ENCODE assay signal across 8 cellular contexts in the genomic region with DNA sequence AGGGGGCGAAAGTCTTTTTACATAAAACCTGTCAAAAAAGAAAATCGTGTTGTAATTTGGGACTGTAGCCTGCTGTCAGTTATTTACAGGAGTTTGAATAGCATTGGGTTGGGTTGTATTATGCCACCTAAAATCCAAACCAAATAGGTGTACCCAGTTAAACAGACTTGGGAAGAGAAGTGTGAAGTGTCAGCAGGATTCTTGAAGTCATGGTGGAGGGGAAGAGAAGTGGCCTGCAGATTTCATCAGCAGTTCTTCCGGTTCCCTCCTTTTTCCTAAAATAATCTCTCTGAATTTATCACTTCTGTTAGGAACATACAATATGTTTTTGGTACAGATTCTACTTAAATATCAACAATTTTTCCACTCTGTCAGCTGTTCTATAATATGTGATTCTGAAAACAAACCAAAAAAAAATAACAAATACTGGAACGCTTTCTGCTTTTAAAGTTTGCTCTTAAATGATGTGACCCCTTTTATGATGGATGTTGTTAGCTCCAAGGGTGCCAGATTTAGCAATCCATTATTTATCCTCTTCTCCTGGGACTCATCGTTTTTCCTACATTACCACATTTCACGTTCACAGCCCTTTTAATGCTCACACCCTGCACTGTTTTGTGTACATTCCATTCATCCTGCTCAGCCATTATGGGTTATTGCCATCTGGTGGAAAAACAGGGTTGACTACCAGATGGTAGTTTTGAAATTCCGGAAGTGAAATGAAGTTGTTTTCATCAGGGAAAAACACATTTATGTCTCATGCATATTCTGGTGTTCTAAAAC. TPM values are rescaled to one million over a fixed set of nuclear protein-coding genes. Genes with fewer than 3 reads are reported as not detected.
DNase-seq lines count a peak whose midpoint lies in the region; ATAC-seq lines count a peak whose summit lies in the region.

No MANE protein-coding gene starts in this region.

- DNase-seq in GM04504 (ENCODE audit: low read depth), result peak; percentile 95
- DNase-seq in NOMO-1 treated with DMSO at 0.1 percent for 48 hours (lab: John Stamatoyannopoulos, UW; ENCODE audit: unreplicated experiment), result peak; percentile 67
- peak; percentile 85 to 87 for DNase-seq in dermis microvascular lymphatic vessel endothelial cell (ENCODE audit: low read depth in 2 of 2)

- peak overlapping the region; percentile 54 to 67 for H3K4me3 ChIP-seq in mucosa of rectum (ENCODE audit: low read length in 2 of 2)

- H3K9ac ChIP-seq in mucosa of rectum (ENCODE audit: low read depth in 1 of 2, low read length in 2 of 2), result peak overlapping the region; percentile 23 to 53

- H3K27ac ChIP-seq in mucosa of rectum (ENCODE audit: low read depth in 2 of 2, low read length in 2 of 2), result peak overlapping the region in 1 of 2 donors; percentile 56

- ATAC-seq in GM18870 (IDR thresholded peaks at IDR 0.05; ENCODE audit: unreplicated experiment) (no peak), GM18511 (IDR thresholded peaks at IDR 0.05; ENCODE audit: unreplicated experiment) (no peak), HG03354 (IDR thresholded peaks at IDR 0.05; ENCODE audit: poor library complexity, severe bottlenecking, unreplicated experiment) (no peak)
- no peak for ATAC-seq in activated CD4-positive, CD25-positive, alpha-beta regulatory T cell treated with anti-CD3 and anti-CD28 coated beads, Interleukin-2, amount 50 U/mL, for 24 hours

- no peaks in the 10 kb centered on the region for H3K36me3 ChIP-seq in mucosa of rectum (ENCODE audit: control insufficient read depth in 2 of 2, insufficient read depth in 2 of 2, low read length in 2 of 2)

- H3K4me1 ChIP-seq in mucosa of rectum (ENCODE audit: control insufficient read depth in 2 of 2, insufficient read depth in 2 of 2, low read length in 2 of 2), result peaks cover 0 to 10% of the 10 kb centered on the region in 2 donors

- H3K27me3 ChIP-seq in mucosa of rectum (ENCODE audit: control insufficient read depth in 2 of 2, insufficient read depth in 2 of 2, low read length in 2 of 2), result no peaks in the 10 kb centered on the region

- no peaks in the 10 kb centered on the region for H3K9me3 ChIP-seq in mucosa of rectum (ENCODE audit: control insufficient read depth in 2 of 2, low read length in 2 of 2)

RNA-seq across cellular contexts. Expression of a gene that starts 18.7 kb away (rescaled TPM):
- 19.8 and 22.8 TPM in 2 replicates for total RNA-seq in dermis microvascular lymphatic vessel endothelial cell
